In the genomic region with DNA sequence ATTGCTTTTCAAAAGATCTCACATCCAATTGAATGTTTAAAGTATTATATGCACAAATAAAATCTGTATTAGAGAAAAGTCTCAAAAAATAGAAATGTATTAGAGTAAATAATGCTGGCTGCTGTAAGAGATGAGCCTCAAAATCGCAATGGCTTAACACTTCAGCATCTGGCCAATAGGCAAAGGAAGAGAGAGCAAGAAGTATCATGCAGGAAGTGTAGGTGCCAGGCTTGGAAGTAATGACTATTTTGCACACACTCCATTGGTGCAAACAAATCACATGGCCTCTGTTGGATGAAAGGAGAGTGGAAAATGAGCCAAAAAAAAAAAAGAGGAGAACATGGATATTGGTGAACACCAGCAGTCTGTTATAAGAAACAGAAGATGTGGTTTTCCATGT, we compare ENCODE assay signal across 20 cellular contexts.
DNase-seq lines count a peak whose midpoint lies in the region; ATAC-seq, FAIRE-seq and TF ChIP-seq lines count a peak whose summit lies in the region.
"Had no signal": no experiment of that assay in that cellular context is flagged by ENCODE, and none has a peak within 500 bp of the region (broad histone marks: within the 10 kb centered on the region; RNA-seq: fewer than 3 reads in every experiment).

No MANE protein-coding gene starts in this region.

- peaks cover 53 to 73% (median 60%) of the 10 kb centered on the region in 3 donors for H3K4me1 Mint-ChIP-seq in IgD-negative memory B cell
- H3K4me1 Mint-ChIP-seq in stimulated activated naive B cell treated with anti-CD40 and anti-IgM and Interleukin-4, amounts not matched to agents 10 μg/mL and 1 μg/mL and 100 μg/mL, for 72 hours: peaks cover 23 to 27% of the 10 kb centered on the region in 2 donors
- H3K4me1 Mint-ChIP-seq: CD8-positive, alpha-beta memory T cell had no signal

- H3K27me3 ChIP-seq in SU-DHL-6 (ENCODE audit: low read length) (no peaks in the 10 kb centered on the region), body of pancreas (no peaks in the 10 kb centered on the region)
- H3K27me3 ChIP-seq: SJSA1 had no signal

- peaks cover 24% of the 10 kb centered on the region for H3K4me1 ChIP-seq in body of pancreas
- H3K4me1 ChIP-seq: SJSA1 had no signal

- peak; percentile 24 to 26 for ATAC-seq in stimulated activated naive B cell treated with anti-CD40 and anti-IgM and Interleukin-4, amounts not matched to agents 10 μg/mL and 1 μg/mL and 100 μg/mL, for 72 hours (replicated peaks)
- no peak for ATAC-seq in body of pancreas
- ATAC-seq: PC-3 had no signal

- intact Hi-C loops in body of pancreas (cut with DNase I): no loop called here

- no peaks in the 10 kb centered on the region for H3K79me2 ChIP-seq in SU-DHL-6 (ENCODE audit: insufficient read depth, low read length)

- H3K9ac ChIP-seq in SU-DHL-6 (ENCODE audit: low read length): no peak overlapping the region

- FAIRE-seq in GM18507 (lab: Jason Lieb, UNC): peak; percentile 65
- FAIRE-seq: D721Med had no signal

- H3K27ac ChIP-seq in SU-DHL-6 (ENCODE audit: low read depth, low read length) (no peak overlapping the region), body of pancreas (no peak overlapping the region)
- H3K27ac ChIP-seq: SJSA1 had no signal

- peak overlapping the region in 3 of 4 donors; percentile 53 to 87 (median 78) for H3K4me3 Mint-ChIP-seq in IgD-negative memory B cell
- no peak overlapping the region for H3K4me3 Mint-ChIP-seq in stimulated activated naive B cell treated with anti-CD40 and anti-IgM and Interleukin-4, amounts not matched to agents 10 μg/mL and 1 μg/mL and 100 μg/mL, for 72 hours
- H3K4me3 Mint-ChIP-seq: CD8-positive, alpha-beta memory T cell had no signal

- H3F3A ChIP-seq in SU-DHL-6 (ENCODE audit: insufficient read depth): no peaks in the 10 kb centered on the region

- peaks cover 8% of the 10 kb centered on the region for H3K27me3 Mint-ChIP-seq in IgD-negative memory B cell
- H3K27me3 Mint-ChIP-seq in stimulated activated naive B cell treated with anti-CD40 and anti-IgM and Interleukin-4, amounts not matched to agents 10 μg/mL and 1 μg/mL and 100 μg/mL, for 72 hours: peaks cover 13 to 26% of the 10 kb centered on the region in 2 donors

- H3K9me3 Mint-ChIP-seq in IgD-negative memory B cell: no peaks in the 10 kb centered on the region
- H3K9me3 Mint-ChIP-seq in stimulated activated naive B cell treated with anti-CD40 and anti-IgM and Interleukin-4, amounts not matched to agents 10 μg/mL and 1 μg/mL and 100 μg/mL, for 72 hours: no peaks in the 10 kb centered on the region

- H3K36me3 ChIP-seq in SU-DHL-6 (ENCODE audit: low read length) (no peaks in the 10 kb centered on the region), body of pancreas (replicated peaks in 1 of 2; ENCODE audit: insufficient read depth in 1 of 2, low read depth in 2 of 2) (no peaks in the 10 kb centered on the region)
- H3K36me3 ChIP-seq: SJSA1 had no signal

- TF ChIP-seq CTCF in SU-DHL-6 (IDR thresholded peaks at IDR 0.05; ENCODE audit: insufficient read depth, low read length, poor library complexity, severe bottlenecking): no peak
- TF ChIP-seq CTCF in body of pancreas (IDR thresholded peaks at IDR 0.05): no peak

- WGBS in body of pancreas, 2 donors: 75 to 87% methylated on average over 1 of the region's 1 CpG

- no peak overlapping the region for H2AFZ ChIP-seq in SU-DHL-6 (ENCODE audit: low read depth, low read length, severe bottlenecking)

- H4K20me1 ChIP-seq in SU-DHL-6 (ENCODE audit: low read depth, low read length): no peaks in the 10 kb centered on the region

- peaks cover 2% of the 10 kb centered on the region for H3K36me3 Mint-ChIP-seq in IgD-negative memory B cell
- no peaks in the 10 kb centered on the region for H3K36me3 Mint-ChIP-seq in stimulated activated naive B cell treated with anti-CD40 and anti-IgM and Interleukin-4, amounts not matched to agents 10 μg/mL and 1 μg/mL and 100 μg/mL, for 72 hours
- H3K36me3 Mint-ChIP-seq: CD8-positive, alpha-beta memory T cell had no signal

- TF ChIP-seq POLR2A in body of pancreas (IDR thresholded peaks at IDR 0.05): no peak

- peak overlapping the region; percentile 14 for H3K4me2 ChIP-seq in SU-DHL-6 (ENCODE audit: low read depth, low read length, poor library complexity, severe bottlenecking)

- H3K27ac Mint-ChIP-seq in IgD-negative memory B cell: no peak overlapping the region
- H3K27ac Mint-ChIP-seq in stimulated activated naive B cell treated with anti-CD40 and anti-IgM and Interleukin-4, amounts not matched to agents 10 μg/mL and 1 μg/mL and 100 μg/mL, for 72 hours: peak overlapping the region; percentile 49
- H3K27ac Mint-ChIP-seq: CD8-positive, alpha-beta memory T cell had no signal

- no peaks in the 10 kb centered on the region for H3K9me2 ChIP-seq in SU-DHL-6 (replicated peaks; ENCODE audit: insufficient read depth, low read length)

- in situ Hi-C loops in KBM-7 (cut with MboI; ENCODE audit: low pct_unique_long_range_greater_than_20kb, low sequenced_read_pairs): no loop called here

- DNase-seq in GM18507 (ENCODE audit: extremely low spot score, insufficient read length, low read depth) (no peak), KBM-7 (no peak), body of pancreas (no peak), cerebellar cortex (ENCODE audit: low spot score) (no peak), SW480 (ENCODE audit: low spot score) (no peak)
- DNase-seq in stimulated activated naive B cell treated with anti-CD40 and anti-IgM and Interleukin-4, amounts not matched to agents 10 μg/mL and 1 μg/mL and 100 μg/mL, for 72 hours: no peak
- DNase-seq: CD8-positive, alpha-beta memory T cell; DND-41; GDM1; HCEC 1CT; NCI-H1417; NCI-H2029; NCI-H2171; NCI-H446; PC-3; T-helper 9 cell had no signal

- H3K9me3 ChIP-seq in SU-DHL-6 (ENCODE audit: insufficient read depth, low read length) (no peaks in the 10 kb centered on the region), body of pancreas (no peaks in the 10 kb centered on the region)
- H3K9me3 ChIP-seq: SJSA1 had no signal

- H3K4me3 ChIP-seq in SU-DHL-6 (ENCODE audit: insufficient read depth, low read length, poor library complexity, severe bottlenecking) (no peak overlapping the region), body of pancreas (no peak overlapping the region)
- H3K4me3 ChIP-seq: SJSA1 had no signal

Comparison
In these comparisons a context has a peak if more than half of its experiments do, and no peak if none do; other contexts are left out.
1. H3K4me3 Mint-ChIP-seq: peak in IgD-negative memory B cell (3 of 4); none in stimulated activated naive B cell treated with anti-CD40 and anti-IgM and Interleukin-4, amounts not matched to agents 10 μg/mL and 1 μg/mL and 100 μg/mL, for 72 hours (0 of 2).